Comparison of ENCODE assay signal across 14 cellular contexts in genomic region chr2:120308038-120308910, GRCh38. TPM values are rescaled to one million over a fixed set of nuclear protein-coding genes. Genes with fewer than 3 reads are reported as not detected.
DNase-seq lines count a peak whose midpoint lies in the region; ATAC-seq, FAIRE-seq and TF ChIP-seq lines count a peak whose summit lies in the region.
"Had no signal": no experiment of that assay in that cellular context is flagged by ENCODE, and none has a peak within 500 bp of the region (broad histone marks: within the 10 kb centered on the region; RNA-seq: fewer than 3 reads in every experiment).

No MANE protein-coding gene starts in this region.

- peaks cover 0 to under 1% of the 10 kb centered on the region in 2 experiments; a peak in 1 of 5 replicates for H3K27me3 ChIP-seq in HepG2 (ENCODE audit: control insufficient read depth in 1 of 2, insufficient read depth in 2 of 2, low read length in 2 of 2)
- no peaks in the 10 kb centered on the region for H3K27me3 ChIP-seq in right lobe of liver

- FAIRE-seq in HepG2 (lab: Jason Lieb, UNC) (no peak), GM19239 (lab: Jason Lieb, UNC) (no peak)
- FAIRE-seq: small intestine had no signal

- no TSS peak for BruUV-seq in HepG2 (replicated peaks; lab: Mats Ljungman, UMichigan)

- in situ Hi-C loops in HepG2 (cut with HindIII; ENCODE audit: extremely low pct_ligation_motif_present, low pct_unique_long_range_greater_than_20kb): no loop called here

- H3K9me3 ChIP-seq in HepG2 (ENCODE audit: low read length): no peaks in the 10 kb centered on the region
- no peaks in the 10 kb centered on the region for H3K9me3 ChIP-seq in right lobe of liver

- H3K27ac ChIP-seq in HepG2 (ENCODE audit: extremely low read length, insufficient read depth, low read length): no peak overlapping the region
- no peak overlapping the region for H3K27ac ChIP-seq in right lobe of liver

- H3K9me3 Mint-ChIP-seq in activated naive CD8-positive, alpha-beta T cell treated with anti-CD3 and anti-CD28 coated beads for 36 hours: no peaks in the 10 kb centered on the region
- H3K9me3 Mint-ChIP-seq in T-helper 2 cell treated with Interferon-gamma antibody and Interleukin-4, amounts not matched to agents 5 μg/mL and 100 μg/mL, for 36 hours: no peaks in the 10 kb centered on the region
- H3K9me3 Mint-ChIP-seq: central memory CD8-positive, alpha-beta T cell; GM23338 had no signal

- H3K4me1 ChIP-seq in HepG2 (ENCODE audit: insufficient read depth, low read length) (peaks cover 14% of the 10 kb centered on the region), right lobe of liver (peaks cover 0 to 5% (median 0%) of the 10 kb centered on the region in 4 donors)

- H3K4me3 ChIP-seq in HepG2 (replicated peaks in 1 of 3; ENCODE audit: insufficient read depth in 1 of 3, low read depth in 2 of 3, low read length in 3 of 3) (no peak overlapping the region), right lobe of liver (no peak overlapping the region)
- H3K4me3 ChIP-seq: GM23338 had no signal

- no peaks in the 10 kb centered on the region for H4K20me1 ChIP-seq in HepG2 (ENCODE audit: insufficient read depth, low read length)

- H3K36me3 Mint-ChIP-seq in activated naive CD8-positive, alpha-beta T cell treated with anti-CD3 and anti-CD28 coated beads for 36 hours: no peaks in the 10 kb centered on the region
- H3K36me3 Mint-ChIP-seq in T-helper 2 cell treated with Interferon-gamma antibody and Interleukin-4, amounts not matched to agents 5 μg/mL and 100 μg/mL, for 36 hours (ENCODE audit: low read depth): peaks cover 8% of the 10 kb centered on the region

- H3K27me3 Mint-ChIP-seq in activated naive CD8-positive, alpha-beta T cell treated with anti-CD3 and anti-CD28 coated beads for 36 hours: peaks cover 3% of the 10 kb centered on the region
- H3K27me3 Mint-ChIP-seq in T-helper 2 cell treated with Interferon-gamma antibody and Interleukin-4, amounts not matched to agents 5 μg/mL and 100 μg/mL, for 36 hours (ENCODE audit: low read depth): no peaks in the 10 kb centered on the region
- H3K27me3 Mint-ChIP-seq: central memory CD8-positive, alpha-beta T cell had no signal

- H3K4me1 Mint-ChIP-seq in activated naive CD8-positive, alpha-beta T cell treated with anti-CD3 and anti-CD28 coated beads for 36 hours: peaks cover 10% of the 10 kb centered on the region
- H3K4me1 Mint-ChIP-seq in T-helper 2 cell treated with Interferon-gamma antibody and Interleukin-4, amounts not matched to agents 5 μg/mL and 100 μg/mL, for 36 hours (ENCODE audit: low read depth): peaks cover 21% of the 10 kb centered on the region

- TF ChIP-seq RAD21 in HepG2 (CRISPR knock-in tag; IDR thresholded peaks at IDR 0.05): no peak

- no peak overlapping the region for H3K4me3 Mint-ChIP-seq in activated naive CD8-positive, alpha-beta T cell treated with anti-CD3 and anti-CD28 coated beads for 36 hours
- no peak overlapping the region for H3K4me3 Mint-ChIP-seq in T-helper 2 cell treated with Interferon-gamma antibody and Interleukin-4, amounts not matched to agents 5 μg/mL and 100 μg/mL, for 36 hours
- H3K4me3 Mint-ChIP-seq: central memory CD8-positive, alpha-beta T cell; GM23338 had no signal

- no peaks in the 10 kb centered on the region for H3K79me2 ChIP-seq in HepG2 (ENCODE audit: insufficient read depth, low read length)

- no peak overlapping the region for H3K27ac Mint-ChIP-seq in activated naive CD8-positive, alpha-beta T cell treated with anti-CD3 and anti-CD28 coated beads for 36 hours
- no peak overlapping the region for H3K27ac Mint-ChIP-seq in T-helper 2 cell treated with Interferon-gamma antibody and Interleukin-4, amounts not matched to agents 5 μg/mL and 100 μg/mL, for 36 hours
- H3K27ac Mint-ChIP-seq: GM23338 had no signal

- no peak overlapping the region for H3K4me2 ChIP-seq in HepG2 (ENCODE audit: low read depth, low read length)
- H3K4me2 ChIP-seq: GM23338 had no signal

- TF ChIP-seq EP300 in HepG2 (IDR thresholded peaks at IDR 0.05; ENCODE audit: low read depth in 2 of 2, low read length in 2 of 2) (no peak), HepG2 (CRISPR knock-in tag; IDR thresholded peaks at IDR 0.05; ENCODE audit: borderline replicate concordance) (no peak)

- H3K36me3 ChIP-seq in HepG2 (replicated peaks in 1 of 2; ENCODE audit: control insufficient read depth in 1 of 2, insufficient read depth in 2 of 2, low read length in 2 of 2): no peaks in the 10 kb centered on the region
- no peaks in the 10 kb centered on the region for H3K36me3 ChIP-seq in right lobe of liver

- CTCF ChIA-PET in HepG2 (lab: Yijun Ruan, JAX; ENCODE audit: low intra/inter-chr PET ratio, low total read pairs): no interaction called here

- POLR2A ChIA-PET in HepG2 (lab: Yijun Ruan, JAX): no interaction called here

- TF ChIP-seq CTCF in HepG2 (CRISPR knock-in tag; IDR thresholded peaks at IDR 0.05) (no peak), right lobe of liver (IDR thresholded peaks at IDR 0.05) (no peak)

- ATAC-seq in HepG2: no peak
- ATAC-seq in right lobe of liver: no peak
- ATAC-seq in HG03280 (IDR thresholded peaks at IDR 0.05; ENCODE audit: unreplicated experiment): peak; percentile 36
- no peak for ATAC-seq in HG03521 (IDR thresholded peaks at IDR 0.05; ENCODE audit: unreplicated experiment)
- ATAC-seq: GM23338 had no signal

- H3K9ac ChIP-seq in HepG2 (ENCODE audit: insufficient read depth, low read depth, low read length): no peak overlapping the region

- 66% methylated on average over 16 of the region's 16 CpGs for WGBS in HepG2 (ENCODE audit: low lambda C conversion rate)
- 79% methylated on average over 7 of the region's 16 CpGs for WGBS in right lobe of liver (ENCODE audit: insufficient coverage, low coverage, low lambda C conversion rate, missing lambda C conversion rate)

- intact Hi-C loops in HepG2 (cut with micrococcal nuclease; ENCODE audit: unreplicated experiment): loop anchor here (5.0 kb wide), 1 partner anchor 76 kb away; no protein-coding TSS in a partner anchor
- intact Hi-C loops in right lobe of liver (cut with DNase I): no loop called here

- TF ChIP-seq POLR2A in HepG2 (IDR thresholded peaks at IDR 0.05; ENCODE audit: insufficient read depth in 1 of 2, low read depth in 2 of 2, low read length in 2 of 2) (no peak), right lobe of liver (IDR thresholded peaks at IDR 0.05) (no peak)

- no peak overlapping the region for H2AFZ ChIP-seq in HepG2 (ENCODE audit: low read length)
- H2AFZ ChIP-seq: GM23338 had no signal

- DNase-seq in HepG2 (ENCODE audit: low spot score) (no peak), right lobe of liver (no peak), GM19239 (ENCODE audit: insufficient read length, low spot score) (no peak), CD1c-positive myeloid dendritic cell (ENCODE audit: extremely low spot score) (no peak)
- DNase-seq in activated naive CD8-positive, alpha-beta T cell treated with anti-CD3 and anti-CD28 coated beads for 36 hours: peak; percentile 17
- DNase-seq in T-helper 2 cell treated with Interferon-gamma antibody and Interleukin-4, amounts not matched to agents 5 μg/mL and 100 μg/mL, for 36 hours (ENCODE audit: low spot score): no peak
- DNase-seq: activated CD8-positive, alpha-beta memory T cell treated with anti-CD3 and anti-CD28 coated beads, Interleukin-2, amount 50 U/mL, for 4 hours; COR-L47; NCI-H1092; small intestine had no signal

RNA-seq across cellular contexts. Expression of gene INHBB, which starts 37.7 kb away (rescaled TPM):
- total RNA-seq in HepG2 (2016; rRNA removed; fragmentation: Illumina TruSeq; extraction: Trizol) (0.17 and 0.20 TPM in 2 replicates), right lobe of liver (10 to 100 TPM in 3 of 6 experiments, 1 to 10 TPM in 2, under 1 TPM in 1; 0.37 to 15.9 (median 9.6) TPM)
- total RNA-seq in HepG2 (2016; cell fraction: cytosol; rRNA removed; fragmentation: Illumina TruSeq; extraction: Trizol; ENCODE audit: low read depth): not detected in 2 replicates
- 0.09 and 0.19 TPM in 2 replicates for total RNA-seq in HepG2 (2016; cell fraction: insoluble cytoplasmic fraction; rRNA removed; fragmentation: Illumina TruSeq; extraction: Trizol)
- 0.09 and 0.10 TPM in 2 replicates for total RNA-seq in HepG2 (2016; cell fraction: membrane; rRNA removed; fragmentation: Illumina TruSeq; extraction: Trizol)
- total RNA-seq in HepG2 (2016; cell fraction: nucleus; rRNA removed; fragmentation: Illumina TruSeq; extraction: Trizol): 0.40 and 0.47 TPM in 2 replicates
- 1.7 and 2.4 TPM in 2 replicates for polyA plus RNA-seq in HepG2 (2011; rRNA removed)
- 2.2 and 2.3 TPM in 2 replicates for polyA plus RNA-seq in HepG2 (2011; cell fraction: cytosol; rRNA removed)
- polyA plus RNA-seq in HepG2 (2011; cell fraction: nucleus; rRNA removed): 2.0 and 2.4 TPM in 2 replicates
- polyA plus RNA-seq in HepG2 (2012): 0.34 and 0.88 TPM in 2 replicates
- 0.05 TPM in 1 of 2 replicates, not detected in the other for polyA plus RNA-seq in HepG2 (2016; cell fraction: cytosol; fragmentation: Illumina TruSeq; extraction: Trizol; ENCODE audit: low read depth)
- 0.10 and 0.17 TPM in 2 replicates for polyA plus RNA-seq in HepG2 (2016; cell fraction: insoluble cytoplasmic fraction; fragmentation: Illumina TruSeq; extraction: Trizol; ENCODE audit: low read depth)
- 0.06 TPM in 2 replicates for polyA plus RNA-seq in HepG2 (2016; cell fraction: membrane; fragmentation: Illumina TruSeq; extraction: Trizol; ENCODE audit: low read depth)
- polyA plus RNA-seq in HepG2 (2016; cell fraction: nucleus; fragmentation: Illumina TruSeq; extraction: Trizol; ENCODE audit: insufficient read depth, low read depth): 0.37 and 0.68 TPM in 2 replicates
- 4.0 TPM in 1 of 2 replicates, not detected in the other for polyA minus RNA-seq in HepG2 (2011; rRNA and poly(A)+ RNA removed; ENCODE audit: low replicate concordance)
- polyA minus RNA-seq in HepG2 (2011; cell fraction: cytosol; rRNA and poly(A)+ RNA removed): 2.7 TPM in 2 replicates
- 0.90 and 1.1 TPM in 2 replicates for polyA minus RNA-seq in HepG2 (2011; cell fraction: nucleus; rRNA and poly(A)+ RNA removed)
- total RNA-seq in activated naive CD8-positive, alpha-beta T cell treated with anti-CD3 and anti-CD28 coated beads for 36 hours: not detected
- polyA plus RNA-seq: GM23338 had no signal

RNA-seq across cellular contexts. Expression of gene RALB, which starts 55.6 kb away (rescaled TPM):
- total RNA-seq in HepG2 (2016; rRNA removed; fragmentation: Illumina TruSeq; extraction: Trizol) (43.2 and 65.4 TPM in 2 replicates), right lobe of liver (10 to 100 TPM; 14.5 to 26.8 (median 18.6) TPM)
- 14.7 and 15.0 TPM in 2 replicates for total RNA-seq in HepG2 (2016; cell fraction: cytosol; rRNA removed; fragmentation: Illumina TruSeq; extraction: Trizol; ENCODE audit: low read depth)
- 46.9 and 63.2 TPM in 2 replicates for total RNA-seq in HepG2 (2016; cell fraction: insoluble cytoplasmic fraction; rRNA removed; fragmentation: Illumina TruSeq; extraction: Trizol)
- total RNA-seq in HepG2 (2016; cell fraction: membrane; rRNA removed; fragmentation: Illumina TruSeq; extraction: Trizol): 40.6 and 40.7 TPM in 2 replicates
- 18.9 and 20.9 TPM in 2 replicates for total RNA-seq in HepG2 (2016; cell fraction: nucleus; rRNA removed; fragmentation: Illumina TruSeq; extraction: Trizol)
- polyA plus RNA-seq in HepG2 (2011; rRNA removed): 28.5 and 37.8 TPM in 2 replicates
- 27.1 and 34.7 TPM in 2 replicates for polyA plus RNA-seq in HepG2 (2011; cell fraction: cytosol; rRNA removed)
- 7.9 and 9.7 TPM in 2 replicates for polyA plus RNA-seq in HepG2 (2011; cell fraction: nucleus; rRNA removed)
- 25.9 and 28.9 TPM in 2 replicates for polyA plus RNA-seq in HepG2 (2012)
- 17.5 and 21.3 TPM in 2 replicates for polyA plus RNA-seq in HepG2 (2016; cell fraction: cytosol; fragmentation: Illumina TruSeq; extraction: Trizol; ENCODE audit: low read depth)
- polyA plus RNA-seq in HepG2 (2016; cell fraction: insoluble cytoplasmic fraction; fragmentation: Illumina TruSeq; extraction: Trizol; ENCODE audit: low read depth): 77.8 and 83.3 TPM in 2 replicates
- 40.5 and 41.2 TPM in 2 replicates for polyA plus RNA-seq in HepG2 (2016; cell fraction: membrane; fragmentation: Illumina TruSeq; extraction: Trizol; ENCODE audit: low read depth)
- polyA plus RNA-seq in HepG2 (2016; cell fraction: nucleus; fragmentation: Illumina TruSeq; extraction: Trizol; ENCODE audit: insufficient read depth, low read depth): 29.6 and 37.1 TPM in 2 replicates
- polyA minus RNA-seq in HepG2 (2011; rRNA and poly(A)+ RNA removed; ENCODE audit: low replicate concordance): 7.6 and 34.5 TPM in 2 replicates
- 18.2 and 26.6 TPM in 2 replicates for polyA minus RNA-seq in HepG2 (2011; cell fraction: cytosol; rRNA and poly(A)+ RNA removed)
- 11.1 and 12.7 TPM in 2 replicates for polyA minus RNA-seq in HepG2 (2011; cell fraction: nucleus; rRNA and poly(A)+ RNA removed)
- 10 to 100 TPM; 16.6 to 16.7 TPM for total RNA-seq in activated naive CD8-positive, alpha-beta T cell treated with anti-CD3 and anti-CD28 coated beads for 36 hours
